ENCODE assay signal across 1 cellular context in the genomic region with DNA sequence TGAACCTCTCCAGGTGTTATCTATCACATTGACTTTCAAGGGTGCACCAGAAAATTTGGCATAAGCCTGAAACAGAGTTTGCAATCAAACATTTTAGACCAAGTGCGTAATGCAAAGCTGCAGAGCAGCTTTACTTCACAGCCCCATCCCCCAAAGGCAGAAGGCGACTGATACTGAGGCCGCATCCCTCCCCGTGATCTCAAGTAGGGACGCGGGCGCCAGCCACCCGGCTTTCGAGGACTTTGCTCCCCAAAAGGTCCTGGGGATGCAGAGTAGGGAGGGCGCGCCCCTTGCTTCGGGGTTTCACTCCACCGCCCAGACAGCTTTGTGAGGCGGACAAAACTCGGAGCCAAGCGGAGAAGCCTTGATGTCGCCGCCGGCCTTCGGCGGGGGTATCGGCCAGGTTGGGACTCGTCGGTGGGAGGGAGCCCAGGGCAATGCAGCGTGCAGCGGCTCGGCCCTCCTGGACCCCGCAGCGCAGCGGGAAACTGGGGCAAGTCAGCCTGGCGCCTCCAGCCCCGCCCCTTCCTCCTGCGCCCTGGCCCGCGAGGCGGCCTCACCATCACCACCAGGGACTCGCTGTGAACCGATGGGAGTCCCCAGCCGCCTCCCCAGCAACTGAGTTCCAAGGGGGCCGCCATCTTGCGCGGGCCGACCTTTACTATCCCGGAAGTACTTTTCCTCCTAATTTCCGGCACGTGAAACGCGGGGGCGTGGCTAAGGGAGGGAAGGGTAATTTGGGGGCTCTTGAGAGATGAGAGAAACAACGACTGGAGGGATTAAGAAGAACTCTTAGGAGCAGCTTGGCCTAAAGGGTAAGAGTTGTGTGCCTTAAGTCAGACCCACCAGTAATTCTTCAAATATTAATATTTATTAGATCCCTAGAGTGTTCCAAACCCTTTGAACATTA.
A peak's percentile ranks its signal among the peaks of the same experiment; 100 is the strongest.
TF ChIP-seq lines count a peak whose summit lies in the region.

Gene MTX3 (minus strand): TSS at position 665 of the 910 bp plus-strand sequence. CDS start 24 bp downstream, at position 641.

TF ChIP-seq in SK-N-SH, 30 proteins besides CTCF, POLR2A, EP300 and RAD21 (continued from another document):
- TF ChIP-seq MXI1 (IDR thresholded peaks at IDR 0.05; ENCODE audit: low read depth, low read length) (peak; percentile 85), MAX (IDR thresholded peaks at IDR 0.05; ENCODE audit: low read depth) (peak; percentile 97), GATA2 (CRISPR knock-in tag; IDR thresholded peaks at IDR 0.05) (no peak), YY1 (IDR thresholded peaks at IDR 0.05; ENCODE audit: low read depth) (peak; percentile 98), RXRA (IDR thresholded peaks at IDR 0.05; ENCODE audit: borderline replicate concordance, low read depth) (no peak), POLR2AphosphoS5 (IDR thresholded peaks at IDR 0.05; ENCODE audit: low read depth, low read length) (peak; percentile 79), RCOR1 (IDR thresholded peaks at IDR 0.05; ENCODE audit: low read length) (no peak), JUND (IDR thresholded peaks at IDR 0.05) (no peak), FOXJ3 (CRISPR knock-in tag; IDR thresholded peaks at IDR 0.05) (no peak), TCF12 (IDR thresholded peaks at IDR 0.05) (no peak), FOSL2 (IDR thresholded peaks at IDR 0.05; ENCODE audit: borderline replicate concordance, low read depth) (no peak), CHD2 (IDR thresholded peaks at IDR 0.05; ENCODE audit: low read length, partially characterized antibody) (peak; percentile 75), FOXM1 (IDR thresholded peaks at IDR 0.05; ENCODE audit: low read depth) (no peak), TAF1 (IDR thresholded peaks at IDR 0.05; ENCODE audit: borderline replicate concordance, low read depth, low read length) (peak; percentile 92), SIN3A (IDR thresholded peaks at IDR 0.05; ENCODE audit: borderline replicate concordance, low read depth, low read length) (no peak; the same call in 1 of the 2 replicates), TEAD4 (IDR thresholded peaks at IDR 0.05; ENCODE audit: borderline replicate concordance, insufficient read depth) (no peak), NRF1 (IDR thresholded peaks at IDR 0.05; ENCODE audit: low read depth, low read length) (no peak)
- TF ChIP-seq, protein P1, sequence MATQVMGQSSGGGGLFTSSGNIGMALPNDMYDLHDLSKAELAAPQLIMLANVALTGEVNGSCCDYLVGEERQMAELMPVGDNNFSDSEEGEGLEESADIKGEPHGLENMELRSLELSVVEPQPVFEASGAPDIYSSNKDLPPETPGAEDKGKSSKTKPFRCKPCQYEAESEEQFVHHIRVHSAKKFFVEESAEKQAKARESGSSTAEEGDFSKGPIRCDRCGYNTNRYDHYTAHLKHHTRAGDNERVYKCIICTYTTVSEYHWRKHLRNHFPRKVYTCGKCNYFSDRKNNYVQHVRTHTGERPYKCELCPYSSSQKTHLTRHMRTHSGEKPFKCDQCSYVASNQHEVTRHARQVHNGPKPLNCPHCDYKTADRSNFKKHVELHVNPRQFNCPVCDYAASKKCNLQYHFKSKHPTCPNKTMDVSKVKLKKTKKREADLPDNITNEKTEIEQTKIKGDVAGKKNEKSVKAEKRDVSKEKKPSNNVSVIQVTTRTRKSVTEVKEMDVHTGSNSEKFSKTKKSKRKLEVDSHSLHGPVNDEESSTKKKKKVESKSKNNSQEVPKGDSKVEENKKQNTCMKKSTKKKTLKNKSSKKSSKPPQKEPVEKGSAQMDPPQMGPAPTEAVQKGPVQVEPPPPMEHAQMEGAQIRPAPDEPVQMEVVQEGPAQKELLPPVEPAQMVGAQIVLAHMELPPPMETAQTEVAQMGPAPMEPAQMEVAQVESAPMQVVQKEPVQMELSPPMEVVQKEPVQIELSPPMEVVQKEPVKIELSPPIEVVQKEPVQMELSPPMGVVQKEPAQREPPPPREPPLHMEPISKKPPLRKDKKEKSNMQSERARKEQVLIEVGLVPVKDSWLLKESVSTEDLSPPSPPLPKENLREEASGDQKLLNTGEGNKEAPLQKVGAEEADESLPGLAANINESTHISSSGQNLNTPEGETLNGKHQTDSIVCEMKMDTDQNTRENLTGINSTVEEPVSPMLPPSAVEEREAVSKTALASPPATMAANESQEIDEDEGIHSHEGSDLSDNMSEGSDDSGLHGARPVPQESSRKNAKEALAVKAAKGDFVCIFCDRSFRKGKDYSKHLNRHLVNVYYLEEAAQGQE (IDR thresholded peaks at IDR 0.05; ENCODE audit: low read depth, low read length) = no peak
- TF ChIP-seq, protein P2, sequence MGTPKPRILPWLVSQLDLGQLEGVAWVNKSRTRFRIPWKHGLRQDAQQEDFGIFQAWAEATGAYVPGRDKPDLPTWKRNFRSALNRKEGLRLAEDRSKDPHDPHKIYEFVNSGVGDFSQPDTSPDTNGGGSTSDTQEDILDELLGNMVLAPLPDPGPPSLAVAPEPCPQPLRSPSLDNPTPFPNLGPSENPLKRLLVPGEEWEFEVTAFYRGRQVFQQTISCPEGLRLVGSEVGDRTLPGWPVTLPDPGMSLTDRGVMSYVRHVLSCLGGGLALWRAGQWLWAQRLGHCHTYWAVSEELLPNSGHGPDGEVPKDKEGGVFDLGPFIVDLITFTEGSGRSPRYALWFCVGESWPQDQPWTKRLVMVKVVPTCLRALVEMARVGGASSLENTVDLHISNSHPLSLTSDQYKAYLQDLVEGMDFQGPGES (IDR thresholded peaks at IDR 0.05; ENCODE audit: low read depth, low read length) = no peak
TF ChIP-seq in SK-N-SH: peak in this region for 10.
